ENCODE assay signal across 28 cellular contexts in the genomic region with DNA sequence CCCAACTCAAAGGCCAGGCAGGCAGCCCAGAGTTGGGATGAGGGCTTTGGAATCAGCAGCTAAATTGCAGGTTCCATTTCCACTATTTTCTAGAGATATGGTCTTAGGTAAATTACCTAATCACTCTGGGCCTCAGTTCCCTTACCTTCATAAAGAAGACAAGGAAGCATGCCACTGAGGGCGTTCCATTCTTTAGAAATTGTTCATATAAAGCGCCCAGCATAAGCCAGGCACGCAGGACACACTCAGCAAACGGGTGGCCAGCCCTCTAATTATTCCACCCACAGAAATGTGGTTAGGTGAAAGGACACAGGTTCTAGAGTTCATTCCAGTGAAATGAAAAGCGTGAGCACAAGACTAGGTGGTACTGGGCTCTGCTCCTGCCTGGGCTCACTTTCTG.
"Had no signal": no experiment of that assay in that cellular context is flagged by ENCODE, and none has a peak within 500 bp of the region (broad histone marks: within the 10 kb centered on the region; RNA-seq: fewer than 3 reads in every experiment).

No MANE protein-coding gene starts in this region.

- H3K4me3 Mint-ChIP-seq: immature natural killer cell; naive thymus-derived CD4-positive, alpha-beta T cell; nephron; neural crest cell; stimulated activated memory B cell treated with anti-CD40 and anti-IgM and Interleukin-4, amounts not matched to agents 10 μg/mL and 1 μg/mL and 100 μg/mL, for 72 hours; stimulated activated naive CD8-positive, alpha-beta T cell treated with anti-CD3 and anti-CD28 coated beads, Interleukin-15, amount 100 ng/mL, for 72 hours had no signal

- H3K27ac Mint-ChIP-seq: immature natural killer cell; naive thymus-derived CD4-positive, alpha-beta T cell; nephron; stimulated activated memory B cell treated with anti-CD40 and anti-IgM and Interleukin-4, amounts not matched to agents 10 μg/mL and 1 μg/mL and 100 μg/mL, for 72 hours; stimulated activated naive CD8-positive, alpha-beta T cell treated with anti-CD3 and anti-CD28 coated beads, Interleukin-15, amount 100 ng/mL, for 72 hours had no signal

- H3K4me1 ChIP-seq: heart left ventricle, left ventricle myocardium inferior, pancreas, right atrium auricular region, right lobe of liver, tibial nerve, upper lobe of right lung had no signal

- H3K4me1 Mint-ChIP-seq: immature natural killer cell; neural crest cell; stimulated activated memory B cell treated with anti-CD40 and anti-IgM and Interleukin-4, amounts not matched to agents 10 μg/mL and 1 μg/mL and 100 μg/mL, for 72 hours; stimulated activated naive CD8-positive, alpha-beta T cell treated with anti-CD3 and anti-CD28 coated beads, Interleukin-15, amount 100 ng/mL, for 72 hours had no signal

- H3K4me3 ChIP-seq: heart left ventricle, left ventricle myocardium inferior, lung, mucosa of descending colon, pancreas, right atrium auricular region, right lobe of liver, smooth muscle cell, tibial nerve, upper lobe of right lung had no signal

- H3K9me3 Mint-ChIP-seq: naive thymus-derived CD4-positive, alpha-beta T cell; nephron; neural crest cell; stimulated activated memory B cell treated with anti-CD40 and anti-IgM and Interleukin-4, amounts not matched to agents 10 μg/mL and 1 μg/mL and 100 μg/mL, for 72 hours; stimulated activated naive CD8-positive, alpha-beta T cell treated with anti-CD3 and anti-CD28 coated beads, Interleukin-15, amount 100 ng/mL, for 72 hours had no signal

- H3K36me3 ChIP-seq: heart left ventricle, left ventricle myocardium inferior, pancreas, right atrium auricular region, right lobe of liver, tibial nerve, upper lobe of right lung had no signal

- H3K4me2 ChIP-seq: smooth muscle cell had no signal

- DNase-seq: heart left ventricle; hypothalamus; immature natural killer cell; kidney; left colon; left ventricle myocardium inferior; mesendoderm; midbrain; mucosa of descending colon; naive thymus-derived CD4-positive, alpha-beta T cell; nucleus accumbens; pancreas; right lobe of liver; stimulated activated CD4-positive, alpha-beta T cell treated with anti-CD3 and anti-CD28 coated beads, Interleukin-1b, Interleukin-23, amount 100 ng/mL, for 48 hours; stimulated activated CD4-positive, alpha-beta T cell treated with anti-CD3 and anti-CD28 coated beads, Interleukin-2, amount 100 ng/mL, for 48 hours; stimulated activated CD4-positive, alpha-beta T cell treated with anti-CD3 and anti-CD28 coated beads, Interleukin-4, amount 100 ng/mL, for 4 hours; stimulated activated CD8-positive, alpha-beta memory T cell treated with anti-CD3 and anti-CD28 coated beads, Interleukin-4, amount 100 ng/mL, for 48 hours; stimulated activated naive CD4-positive, alpha-beta T cell treated with Interleukin-2 at 50 U/mL for 16 hours; stimulated activated naive CD8-positive, alpha-beta T cell treated with anti-CD3 and anti-CD28 coated beads, Interleukin-15, amount 100 ng/mL, for 72 hours; substantia nigra; upper lobe of right lung had no signal

- ATAC-seq: heart left ventricle; left colon; mucosa of descending colon; naive thymus-derived CD4-positive, alpha-beta T cell; pancreas; right lobe of liver; stimulated activated memory B cell treated with anti-CD40 and anti-IgM and Interleukin-4, amounts not matched to agents 10 μg/mL and 1 μg/mL and 100 μg/mL, for 72 hours; stimulated activated naive CD8-positive, alpha-beta T cell treated with anti-CD3 and anti-CD28 coated beads, Interleukin-15, amount 100 ng/mL, for 72 hours had no signal

- H3K27ac ChIP-seq: heart left ventricle, left ventricle myocardium inferior, pancreas, right atrium auricular region, right lobe of liver, tibial nerve, upper lobe of right lung had no signal

- H3K27me3 Mint-ChIP-seq: naive thymus-derived CD4-positive, alpha-beta T cell; stimulated activated memory B cell treated with anti-CD40 and anti-IgM and Interleukin-4, amounts not matched to agents 10 μg/mL and 1 μg/mL and 100 μg/mL, for 72 hours; stimulated activated naive CD8-positive, alpha-beta T cell treated with anti-CD3 and anti-CD28 coated beads, Interleukin-15, amount 100 ng/mL, for 72 hours had no signal

- H3K27me3 ChIP-seq: pancreas, right atrium auricular region, right lobe of liver, tibial nerve, upper lobe of right lung had no signal

- H3K9me3 ChIP-seq: heart left ventricle, left ventricle myocardium inferior, mucosa of descending colon, pancreas, right atrium auricular region, right lobe of liver, tibial nerve, upper lobe of right lung had no signal

- H3K36me3 Mint-ChIP-seq: naive thymus-derived CD4-positive, alpha-beta T cell; stimulated activated memory B cell treated with anti-CD40 and anti-IgM and Interleukin-4, amounts not matched to agents 10 μg/mL and 1 μg/mL and 100 μg/mL, for 72 hours had no signal
